14 cellular contexts compared by ENCODE assay signal in genomic region chr14:20262642-20263128, GRCh38. TPM values are rescaled to one million over a fixed set of nuclear protein-coding genes. Genes with fewer than 3 reads are reported as not detected.
DNase-seq lines count a peak whose midpoint lies in the region; FAIRE-seq and TF ChIP-seq lines count a peak whose summit lies in the region.
"Had no signal": no experiment of that assay in that cellular context is flagged by ENCODE, and none has a peak within 500 bp of the region (broad histone marks: within the 10 kb centered on the region; RNA-seq: fewer than 3 reads in every experiment).

No MANE protein-coding gene starts in this region.

- H3K36me3 ChIP-seq in BE2C, result no peaks in the 10 kb centered on the region
- no peaks in the 10 kb centered on the region for H3K36me3 ChIP-seq in keratinocyte (ENCODE audit: control insufficient read depth in 2 of 2, extremely low read depth in 1 of 2, insufficient read depth in 2 of 2, low read length in 2 of 2)

- TF ChIP-seq CTCF in BE2C (IDR thresholded peaks at IDR 0.05; ENCODE audit: low read depth, low read length) (no peak), keratinocyte (optimal IDR thresholded peaks at IDR 0.05 in 1 of 3, IDR thresholded peaks at IDR 0.05 in 1 of 3, conservative IDR thresholded peaks at IDR 0.05 in 1 of 3; ENCODE audit: extremely low read depth in 1 of 3, insufficient read depth in 2 of 3, low read length in 3 of 3) (no peak), glutamatergic neuron (IDR thresholded peaks at IDR 0.05; ENCODE audit: partially characterized antibody, unreplicated experiment) (no peak)

- peak overlapping the region; percentile 76 for H3K27ac ChIP-seq in keratinocyte (ENCODE audit: control insufficient read depth, insufficient read depth, low read length)

- no peaks in the 10 kb centered on the region for H3K27me3 Mint-ChIP-seq in glutamatergic neuron (ENCODE audit: unreplicated experiment)
- H3K27me3 Mint-ChIP-seq in activated T-helper 1 cell treated with anti-CD3 and anti-CD28 coated beads, Interleukin-12 subunit alpha, Interleukin-12 subunit beta, Interleukin-2, Interleukin-4 antibody, amounts not matched to agents 30 ng/mL and 10 ng/mL and 1 ng/mL, durations not matched to agents 14 hours and 24 hours and 36 hours (ENCODE audit: insufficient read depth), result peaks cover 3% of the 10 kb centered on the region
- H3K27me3 Mint-ChIP-seq: activated naive CD4-positive, alpha-beta T cell treated with anti-CD3 and anti-CD28 coated beads, Interleukin-2, amount 50 U/mL, for 24 hours had no signal

- H3K9me1 ChIP-seq in keratinocyte (ENCODE audit: control insufficient read depth, extremely low read depth, insufficient read depth, low read length), result no peaks in the 10 kb centered on the region

- H3K79me2 ChIP-seq in keratinocyte (ENCODE audit: control insufficient read depth, insufficient read depth, low read length), result no peaks in the 10 kb centered on the region

- H3K4me3 ChIP-seq in BE2C (ENCODE audit: low read depth, low read length) (no peak overlapping the region), keratinocyte (ENCODE audit: control insufficient read depth in 2 of 3, extremely low read depth in 1 of 3, insufficient read depth in 2 of 3, low read depth in 1 of 3, low read length in 3 of 3) (peak overlapping the region in 1 of 3 experiments; percentile 12)

- peak overlapping the region; percentile 39 for H3K4me2 ChIP-seq in keratinocyte (ENCODE audit: control insufficient read depth, extremely low read depth, insufficient read depth, low read depth, low read length)

- H3K9me3 ChIP-seq in BE2C, result no peaks in the 10 kb centered on the region
- H3K9me3 ChIP-seq in keratinocyte (ENCODE audit: control insufficient read depth, low read depth, low read length), result no peaks in the 10 kb centered on the region

- intact Hi-C loops in activated T-helper 1 cell treated with anti-CD3 and anti-CD28 coated beads, Interleukin-12 subunit alpha, Interleukin-12 subunit beta, Interleukin-2, Interleukin-4 antibody, amounts not matched to agents 30 ng/mL and 10 ng/mL and 1 ng/mL, durations not matched to agents 14 hours and 24 hours and 36 hours (cut with micrococcal nuclease), result no loop called here

- no peaks in the 10 kb centered on the region for H3K36me3 Mint-ChIP-seq in glutamatergic neuron (ENCODE audit: unreplicated experiment)
- H3K36me3 Mint-ChIP-seq in activated T-helper 1 cell treated with anti-CD3 and anti-CD28 coated beads, Interleukin-12 subunit alpha, Interleukin-12 subunit beta, Interleukin-2, Interleukin-4 antibody, amounts not matched to agents 30 ng/mL and 10 ng/mL and 1 ng/mL, durations not matched to agents 14 hours and 24 hours and 36 hours (ENCODE audit: low read depth), result no peaks in the 10 kb centered on the region

- dilution Hi-C loops in keratinocyte (cut with MboI; ENCODE audit: extremely low pct_ligation_motif_present, low sequenced_read_pairs), result no loop called here

- no peaks in the 10 kb centered on the region for H3K27me3 ChIP-seq in BE2C
- H3K27me3 ChIP-seq in keratinocyte (ENCODE audit: control insufficient read depth, extremely low read depth, insufficient read depth, low read length), result no peaks in the 10 kb centered on the region

- no peak overlapping the region for H3K27ac Mint-ChIP-seq in glutamatergic neuron (ENCODE audit: unreplicated experiment)
- H3K27ac Mint-ChIP-seq in activated T-helper 1 cell treated with anti-CD3 and anti-CD28 coated beads, Interleukin-12 subunit alpha, Interleukin-12 subunit beta, Interleukin-2, Interleukin-4 antibody, amounts not matched to agents 30 ng/mL and 10 ng/mL and 1 ng/mL, durations not matched to agents 14 hours and 24 hours and 36 hours, result no peak overlapping the region
- H3K27ac Mint-ChIP-seq: activated naive CD4-positive, alpha-beta T cell treated with anti-CD3 and anti-CD28 coated beads, Interleukin-2, amount 50 U/mL, for 24 hours; CD8-positive, alpha-beta T cell had no signal

- no peak overlapping the region for H3K4me3 Mint-ChIP-seq in glutamatergic neuron (ENCODE audit: unreplicated experiment)
- no peak overlapping the region for H3K4me3 Mint-ChIP-seq in activated T-helper 1 cell treated with anti-CD3 and anti-CD28 coated beads, Interleukin-12 subunit alpha, Interleukin-12 subunit beta, Interleukin-2, Interleukin-4 antibody, amounts not matched to agents 30 ng/mL and 10 ng/mL and 1 ng/mL, durations not matched to agents 14 hours and 24 hours and 36 hours
- H3K4me3 Mint-ChIP-seq: activated naive CD4-positive, alpha-beta T cell treated with anti-CD3 and anti-CD28 coated beads, Interleukin-2, amount 50 U/mL, for 24 hours; CD8-positive, alpha-beta T cell had no signal

- H3K9me3 Mint-ChIP-seq in glutamatergic neuron (ENCODE audit: unreplicated experiment), result no peaks in the 10 kb centered on the region
- no peaks in the 10 kb centered on the region for H3K9me3 Mint-ChIP-seq in activated T-helper 1 cell treated with anti-CD3 and anti-CD28 coated beads, Interleukin-12 subunit alpha, Interleukin-12 subunit beta, Interleukin-2, Interleukin-4 antibody, amounts not matched to agents 30 ng/mL and 10 ng/mL and 1 ng/mL, durations not matched to agents 14 hours and 24 hours and 36 hours
- H3K9me3 Mint-ChIP-seq: activated naive CD4-positive, alpha-beta T cell treated with anti-CD3 and anti-CD28 coated beads, Interleukin-2, amount 50 U/mL, for 24 hours; CD8-positive, alpha-beta T cell had no signal

- DNase-seq in BE2C (peak; percentile 43), HTR-8/SVneo (ENCODE audit: insufficient read length, low spot score) (peak; percentile 1), amniotic epithelial cell (ENCODE audit: low read depth) (peak; percentile 11), keratinocyte (ENCODE audit: low read depth, low spot score) (peak; percentile 89), T-helper 1 cell (no peak), glutamatergic neuron (no peak), NCI-H748 (lab: John Stamatoyannopoulos, UW; ENCODE audit: unreplicated experiment) (no peak)
- no peak for DNase-seq in activated T-helper 1 cell treated with anti-CD3 and anti-CD28 coated beads, Interleukin-12 subunit alpha, Interleukin-12 subunit beta, Interleukin-2, Interleukin-4 antibody, amounts not matched to agents 30 ng/mL and 10 ng/mL and 1 ng/mL, durations not matched to agents 14 hours and 24 hours and 36 hours (ENCODE audit: low spot score)
- DNase-seq: activated CD4-positive, CD25-positive, alpha-beta regulatory T cell; CD8-positive, alpha-beta T cell had no signal

- H4K20me1 ChIP-seq in keratinocyte (ENCODE audit: control insufficient read depth, extremely low read depth, insufficient read depth, low read length), result no peaks in the 10 kb centered on the region

- H3K4me1 Mint-ChIP-seq in glutamatergic neuron (ENCODE audit: low read depth, unreplicated experiment), result no peaks in the 10 kb centered on the region
- no peaks in the 10 kb centered on the region for H3K4me1 Mint-ChIP-seq in activated T-helper 1 cell treated with anti-CD3 and anti-CD28 coated beads, Interleukin-12 subunit alpha, Interleukin-12 subunit beta, Interleukin-2, Interleukin-4 antibody, amounts not matched to agents 30 ng/mL and 10 ng/mL and 1 ng/mL, durations not matched to agents 14 hours and 24 hours and 36 hours (ENCODE audit: low read depth)
- H3K4me1 Mint-ChIP-seq: activated naive CD4-positive, alpha-beta T cell treated with anti-CD3 and anti-CD28 coated beads, Interleukin-2, amount 50 U/mL, for 24 hours had no signal

- H3K4me1 ChIP-seq in BE2C, result no peaks in the 10 kb centered on the region
- peaks cover 26% of the 10 kb centered on the region for H3K4me1 ChIP-seq in keratinocyte (ENCODE audit: control insufficient read depth, extremely low read depth, insufficient read depth, low read length)

- peak overlapping the region; percentile 66 for H2AFZ ChIP-seq in keratinocyte (ENCODE audit: control insufficient read depth, low read length)

- peak overlapping the region; percentile 29 for H3K9ac ChIP-seq in keratinocyte (ENCODE audit: control insufficient read depth, extremely low read depth, insufficient read depth, low read length)

- FAIRE-seq in HTR-8/SVneo (lab: Jason Lieb, UNC) (no peak), keratinocyte (lab: Jason Lieb, UNC) (peak; percentile 95)
- FAIRE-seq: GM18507 had no signal

RNA-seq across cellular contexts. Expression of gene OR11H4, which starts 23.6 kb away (rescaled TPM):
- polyA plus RNA-seq in BE2C (2012; ENCODE audit: insufficient read depth, insufficient read length, low read depth), result not detected
- polyA plus RNA-seq in keratinocyte, result not detected in 3 replicates
- polyA plus RNA-seq in keratinocyte (2011; ENCODE audit: low read depth), result not detected
- not detected in 2 replicates for polyA plus RNA-seq in keratinocyte (2011; cell fraction: cytosol; rRNA removed)
- not detected in 2 replicates for polyA plus RNA-seq in keratinocyte (2011; cell fraction: nucleus; rRNA removed)
- polyA plus RNA-seq in keratinocyte (2012; ENCODE audit: low replicate concordance), result not detected in 2 replicates
- polyA minus RNA-seq in keratinocyte, result not detected in 3 replicates
- not detected for polyA minus RNA-seq in keratinocyte (2011; cell fraction: cytosol; rRNA and poly(A)+ RNA removed)
- not detected in 2 replicates for polyA minus RNA-seq in keratinocyte (2011; cell fraction: nucleus; rRNA and poly(A)+ RNA removed)
- total RNA-seq in glutamatergic neuron (ENCODE audit: unreplicated experiment), result not detected
- not detected in 2 replicates for total RNA-seq in activated T-helper 1 cell treated with anti-CD3 and anti-CD28 coated beads, Interleukin-12 subunit alpha, Interleukin-12 subunit beta, Interleukin-2, Interleukin-4 antibody, amounts not matched to agents 30 ng/mL and 10 ng/mL and 1 ng/mL, durations not matched to agents 14 hours and 24 hours and 36 hours
- total RNA-seq: CD8-positive, alpha-beta T cell; left lobe of liver; pulmonary artery endothelial cell had no signal

RNA-seq across cellular contexts. Expression of gene OR11H7, which starts 33.9 kb away (rescaled TPM):
- not detected for polyA plus RNA-seq in BE2C (2012; ENCODE audit: insufficient read depth, insufficient read length, low read depth)
- not detected in 3 replicates for polyA plus RNA-seq in keratinocyte
- not detected for polyA plus RNA-seq in keratinocyte (2011; ENCODE audit: low read depth)
- not detected in 2 replicates for polyA plus RNA-seq in keratinocyte (2011; cell fraction: cytosol; rRNA removed)
- not detected in 2 replicates for polyA plus RNA-seq in keratinocyte (2011; cell fraction: nucleus; rRNA removed)
- not detected in 2 replicates for polyA plus RNA-seq in keratinocyte (2012; ENCODE audit: low replicate concordance)
- polyA minus RNA-seq in keratinocyte, result not detected in 3 replicates
- not detected for polyA minus RNA-seq in keratinocyte (2011; cell fraction: cytosol; rRNA and poly(A)+ RNA removed)
- polyA minus RNA-seq in keratinocyte (2011; cell fraction: nucleus; rRNA and poly(A)+ RNA removed), result not detected in 2 replicates
- total RNA-seq in glutamatergic neuron (ENCODE audit: unreplicated experiment), result not detected
- not detected in 2 replicates for total RNA-seq in activated T-helper 1 cell treated with anti-CD3 and anti-CD28 coated beads, Interleukin-12 subunit alpha, Interleukin-12 subunit beta, Interleukin-2, Interleukin-4 antibody, amounts not matched to agents 30 ng/mL and 10 ng/mL and 1 ng/mL, durations not matched to agents 14 hours and 24 hours and 36 hours
- total RNA-seq: CD8-positive, alpha-beta T cell; left lobe of liver; pulmonary artery endothelial cell had no signal

RNA-seq across cellular contexts. Expression of gene OR11H6, which starts 39.2 kb away (rescaled TPM):
- not detected for polyA plus RNA-seq in BE2C (2012; ENCODE audit: insufficient read depth, insufficient read length, low read depth)
- not detected in 3 replicates for polyA plus RNA-seq in keratinocyte
- not detected for polyA plus RNA-seq in keratinocyte (2011; ENCODE audit: low read depth)
- not detected in 2 replicates for polyA plus RNA-seq in keratinocyte (2011; cell fraction: cytosol; rRNA removed)
- polyA plus RNA-seq in keratinocyte (2011; cell fraction: nucleus; rRNA removed), result not detected in 2 replicates
- polyA plus RNA-seq in keratinocyte (2012; ENCODE audit: low replicate concordance), result not detected in 2 replicates
- polyA minus RNA-seq in keratinocyte, result not detected in 3 replicates
- not detected for polyA minus RNA-seq in keratinocyte (2011; cell fraction: cytosol; rRNA and poly(A)+ RNA removed)
- not detected in 2 replicates for polyA minus RNA-seq in keratinocyte (2011; cell fraction: nucleus; rRNA and poly(A)+ RNA removed)
- total RNA-seq in glutamatergic neuron (ENCODE audit: unreplicated experiment), result not detected
- not detected in 2 replicates for total RNA-seq in activated T-helper 1 cell treated with anti-CD3 and anti-CD28 coated beads, Interleukin-12 subunit alpha, Interleukin-12 subunit beta, Interleukin-2, Interleukin-4 antibody, amounts not matched to agents 30 ng/mL and 10 ng/mL and 1 ng/mL, durations not matched to agents 14 hours and 24 hours and 36 hours
- total RNA-seq: CD8-positive, alpha-beta T cell; left lobe of liver; pulmonary artery endothelial cell had no signal

RNA-seq across cellular contexts. Expression of gene TTC5, which starts 43.1 kb away (rescaled TPM):
- 18.2 TPM for polyA plus RNA-seq in BE2C (2012; ENCODE audit: insufficient read depth, insufficient read length, low read depth)
- 13.7 to 19.2 TPM (median 13.9 TPM) in 3 replicates for polyA plus RNA-seq in keratinocyte
- polyA plus RNA-seq in keratinocyte (2011; ENCODE audit: low read depth), result 5.3 TPM
- 10.1 and 11.8 TPM in 2 replicates for polyA plus RNA-seq in keratinocyte (2011; cell fraction: cytosol; rRNA removed)
- polyA plus RNA-seq in keratinocyte (2011; cell fraction: nucleus; rRNA removed), result 11.8 and 16.6 TPM in 2 replicates
- polyA plus RNA-seq in keratinocyte (2012; ENCODE audit: low replicate concordance), result 7.2 and 14.1 TPM in 2 replicates
- polyA minus RNA-seq in keratinocyte, result 10.9 to 18.5 TPM (median 17.3 TPM) in 3 replicates
- polyA minus RNA-seq in keratinocyte (2011; cell fraction: cytosol; rRNA and poly(A)+ RNA removed), result 20.7 TPM
- 8.5 and 15.7 TPM in 2 replicates for polyA minus RNA-seq in keratinocyte (2011; cell fraction: nucleus; rRNA and poly(A)+ RNA removed)
- 37.4 TPM for total RNA-seq in glutamatergic neuron (ENCODE audit: unreplicated experiment)
- 33.0 and 33.7 TPM in 2 replicates for total RNA-seq in activated T-helper 1 cell treated with anti-CD3 and anti-CD28 coated beads, Interleukin-12 subunit alpha, Interleukin-12 subunit beta, Interleukin-2, Interleukin-4 antibody, amounts not matched to agents 30 ng/mL and 10 ng/mL and 1 ng/mL, durations not matched to agents 14 hours and 24 hours and 36 hours

Comparison
In these comparisons a context has a peak if more than half of its experiments do, and no peak if none do; other contexts are left out.
1. DNase-seq: peak in BE2C (single experiment), HTR-8/SVneo (single experiment), amniotic epithelial cell (single experiment) and keratinocyte (single experiment); none in T-helper 1 cell (0 of 5), glutamatergic neuron (single experiment), activated T-helper 1 cell treated with anti-CD3 and anti-CD28 coated beads, Interleukin-12 subunit alpha, Interleukin-12 subunit beta, Interleukin-2, Interleukin-4 antibody, amounts not matched to agents 30 ng/mL and 10 ng/mL and 1 ng/mL, durations not matched to agents 14 hours and 24 hours and 36 hours (single experiment) and NCI-H748 (single experiment).